2 cellular contexts compared by ENCODE assay signal in the genomic region with DNA sequence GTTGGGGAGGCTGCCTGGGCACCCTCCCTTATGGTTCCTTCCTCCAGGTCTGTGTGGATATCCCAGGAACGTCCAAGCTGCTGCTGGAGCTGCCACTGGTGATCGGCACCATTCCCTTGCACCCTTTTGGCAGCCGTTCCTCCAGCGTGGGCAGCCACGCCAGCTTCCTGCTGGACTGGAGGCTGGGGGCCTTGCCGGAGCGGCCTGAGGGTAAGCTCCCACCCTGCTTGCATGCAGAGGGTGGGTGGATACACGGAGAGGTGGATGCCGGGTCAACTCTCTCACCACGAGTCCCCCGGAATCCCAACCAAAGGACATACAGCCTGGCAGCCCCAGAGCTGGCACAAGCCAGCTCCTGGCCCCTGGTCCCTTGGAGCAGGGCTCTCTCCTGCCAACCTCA.
TF ChIP-seq lines count a peak whose summit lies in the region.

No MANE protein-coding gene starts in this region.

TF ChIP-seq in liver, 16 proteins besides CTCF, POLR2A, EP300 and RAD21:
- no peak for TF ChIP-seq FOXA1 (IDR thresholded peaks at IDR 0.05)
- TF ChIP-seq EGR1 (IDR thresholded peaks at IDR 0.05; ENCODE audit: low read depth in 2 of 2) = no peak
- TF ChIP-seq HNF4G (IDR thresholded peaks at IDR 0.05) = no peak
- TF ChIP-seq FOXA2 (IDR thresholded peaks at IDR 0.05) = no peak
- no peak for TF ChIP-seq RXRA (IDR thresholded peaks at IDR 0.05)
TF ChIP-seq in liver: peak in this region for 0.

TF ChIP-seq in HepG2, 621 proteins besides CTCF, POLR2A, EP300 and RAD21:
- TF ChIP-seq ATF4 (CRISPR knock-in tag; IDR thresholded peaks at IDR 0.05) = no peak
- TF ChIP-seq ZNF615 (CRISPR knock-in tag; IDR thresholded peaks at IDR 0.05; ENCODE audit: borderline replicate concordance) = no peak
- no peak for TF ChIP-seq HOXD1 (CRISPR knock-in tag; IDR thresholded peaks at IDR 0.05)
- no peak for TF ChIP-seq ZNF782 (CRISPR knock-in tag; IDR thresholded peaks at IDR 0.05; ENCODE audit: borderline replicate concordance)
TF ChIP-seq in HepG2: peak in this region for 0.
